Comparison of ENCODE assay signal across 8 cellular contexts in the genomic region with DNA sequence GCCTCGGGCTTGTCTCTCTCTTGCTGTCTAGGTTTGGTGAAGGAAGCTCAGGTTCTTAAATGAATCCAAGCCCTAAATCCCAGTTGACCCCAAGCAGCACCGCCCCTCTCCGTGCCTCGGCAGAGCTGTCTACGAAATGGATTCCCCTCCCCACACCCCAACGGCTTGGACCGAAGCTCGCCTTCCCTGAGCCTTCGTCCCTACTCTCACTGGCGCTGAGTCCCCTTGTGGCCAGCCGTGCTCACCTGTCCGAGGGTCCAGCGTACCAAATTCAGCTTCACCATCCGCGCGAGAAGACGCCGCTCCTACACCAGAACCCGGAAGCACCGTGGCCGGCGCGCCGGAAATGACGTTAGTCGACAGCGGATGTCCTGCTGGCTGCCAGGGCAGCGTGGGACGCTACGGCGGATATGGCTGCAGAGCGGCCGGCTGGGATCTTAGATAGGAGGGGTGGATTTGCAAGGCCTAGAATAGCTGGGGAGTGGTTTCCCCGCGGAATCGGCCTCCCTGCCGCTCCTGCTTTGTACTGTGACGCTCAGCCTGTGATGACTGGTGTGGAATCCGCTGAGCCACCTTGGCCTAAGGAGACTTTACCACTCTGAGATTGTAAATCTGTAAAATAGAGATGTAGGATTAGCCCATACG. TPM values are rescaled to one million over a fixed set of nuclear protein-coding genes. Genes with fewer than 3 reads are reported as not detected.
A peak's percentile ranks its signal among the peaks of the same experiment; 100 is the strongest.
DNase-seq lines count a peak whose midpoint lies in the region; ATAC-seq and TF ChIP-seq lines count a peak whose summit lies in the region.

TSS of gene TFIP11 (minus strand) at position 325 of the 645 bp plus-strand sequence. CDS start 2,201 bp downstream, outside the sequence.

- peak within 1 kb of the TSS; percentile 85 for H3K4me2 ChIP-seq in OCI-LY1 (ENCODE audit: low read length)

- DNase-seq in COR-L47 (lab: John Stamatoyannopoulos, UW) (peak; percentile 85), HUDEP-2 (lab: John Stamatoyannopoulos, UW; ENCODE audit: unreplicated experiment in 76 of 76) (peak in 74 of 76 experiments; percentile 40 to 95 (median 88)), mesenteric fat pad (ENCODE audit: low spot score) (peak; percentile 98)
- peak; percentile 92 for DNase-seq in activated CD8-positive, alpha-beta memory T cell treated with anti-CD3 and anti-CD28 coated beads, Interleukin-2, amount 50 U/mL, for 4 hours
- DNase-seq in stimulated activated CD8-positive, alpha-beta memory T cell treated with anti-CD3 and anti-CD28 coated beads, Interleukin-15, amount 100 ng/mL, for 1 hour (ENCODE audit: low read depth): peak; percentile 84

- peaks cover 32% of the 10 kb centered on the region for H3K36me3 ChIP-seq in OCI-LY1 (ENCODE audit: insufficient read depth, low read length)

- H3K79me2 ChIP-seq in OCI-LY1 (ENCODE audit: insufficient read depth, low read length): peaks cover 16% of the 10 kb centered on the region

- no peak within 1 kb of the TSS for H3K27ac ChIP-seq in OCI-LY1 (ENCODE audit: low read depth, low read length, poor library complexity, severe bottlenecking)

- H3K9me2 ChIP-seq in OCI-LY1 (ENCODE audit: low read depth, low read length): no peaks in the 10 kb centered on the region

- peak within 1 kb of the TSS; percentile 86 for H3K4me3 ChIP-seq in OCI-LY1 (ENCODE audit: low read depth, low read length, poor library complexity, severe bottlenecking)

- no peaks in the 10 kb centered on the region for H4K20me1 ChIP-seq in OCI-LY1 (ENCODE audit: insufficient read depth, low read length)

- no peaks in the 10 kb centered on the region for H3K9me3 ChIP-seq in OCI-LY1 (ENCODE audit: low read length)

- in situ Hi-C loops in endometrial microvascular endothelial cells (cut with HindIII; ENCODE audit: inconsistent ontology term, low pct_unique_long_range_greater_than_20kb, low sequenced_read_pairs): no loop called here

- peak within 1 kb of the TSS; percentile 79 for H3K9ac ChIP-seq in OCI-LY1 (ENCODE audit: low read length)

- ATAC-seq in GM21367 (IDR thresholded peaks at IDR 0.05; ENCODE audit: unreplicated experiment): peak; percentile 79

- no peak within 1 kb of the TSS for H2AFZ ChIP-seq in OCI-LY1 (ENCODE audit: low read length)

- no peaks in the 10 kb centered on the region for H3F3A ChIP-seq in OCI-LY1 (ENCODE audit: insufficient read depth, low read length)

- no peak for TF ChIP-seq CTCF in OCI-LY1 (IDR thresholded peaks at IDR 0.05; ENCODE audit: low read length)

- H3K27me3 ChIP-seq in OCI-LY1 (ENCODE audit: insufficient read depth, low read length): no peaks in the 10 kb centered on the region

- peaks cover 31% of the 10 kb centered on the region for H3K4me1 ChIP-seq in OCI-LY1 (ENCODE audit: insufficient read depth, low read length, severe bottlenecking)

RNA-seq across cellular contexts. Expression of gene TFIP11, which starts in this region (rescaled TPM):
- total RNA-seq in endometrial microvascular endothelial cells (ENCODE audit: inconsistent ontology term) (25.4 TPM), mesenteric fat pad (30.5 TPM)
